ENCODE assay signal across 1 cellular context in genomic region chr10:103894454-103894853, GRCh38.
TF ChIP-seq lines count a peak whose summit lies in the region.

No MANE protein-coding gene starts in this region.

TF ChIP-seq in GM23338, 12 proteins besides CTCF, POLR2A, EP300 and RAD21:
- no peak for TF ChIP-seq EZH2phosphoT487 (IDR thresholded peaks at IDR 0.05; ENCODE audit: unreplicated experiment)
- TF ChIP-seq ETS1 (IDR thresholded peaks at IDR 0.05) = no peak
- no peak for TF ChIP-seq ZNF331 (CRISPR knock-in tag; IDR thresholded peaks at IDR 0.05; ENCODE audit: low read depth)
- no peak for TF ChIP-seq REST (IDR thresholded peaks at IDR 0.05; ENCODE audit: unreplicated experiment)
- no peak for TF ChIP-seq ZNF462 (CRISPR knock-in tag; IDR thresholded peaks at IDR 0.05)
- no peak for TF ChIP-seq NANOG (IDR thresholded peaks at IDR 0.05; ENCODE audit: borderline replicate concordance)
- no peak for TF ChIP-seq CREB1 (CRISPR knock-in tag; IDR thresholded peaks at IDR 0.05; ENCODE audit: low read depth)
- no peak for TF ChIP-seq POLR2AphosphoS5 (IDR thresholded peaks at IDR 0.05; ENCODE audit: low read depth)
- TF ChIP-seq STAT1 (IDR thresholded peaks at IDR 0.05; ENCODE audit: unreplicated experiment) = no peak
- TF ChIP-seq JUNB (IDR thresholded peaks at IDR 0.05; ENCODE audit: unreplicated experiment) = no peak
